ENCODE assay signal across 21 cellular contexts in the genomic region with DNA sequence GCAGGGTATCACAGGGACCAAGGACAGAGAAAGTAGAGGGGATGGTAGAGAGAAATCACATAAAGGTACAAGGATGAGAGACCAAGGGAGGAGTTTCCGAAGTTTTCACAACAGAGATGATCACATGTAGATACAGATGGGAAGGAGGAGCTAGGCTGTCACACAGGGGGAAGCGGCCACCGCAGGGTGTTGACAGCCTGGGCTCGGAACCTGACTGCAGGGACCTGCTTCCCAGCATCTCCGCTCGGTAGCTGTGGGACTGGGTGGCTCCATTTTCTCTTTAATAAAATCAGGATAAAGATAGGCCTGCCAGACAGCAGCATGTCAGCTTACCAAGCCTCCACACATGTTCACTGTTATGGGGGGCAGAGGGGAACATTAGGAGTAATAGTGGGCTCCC. TPM values are rescaled to one million over a fixed set of nuclear protein-coding genes. Genes with fewer than 3 reads are reported as not detected.
DNase-seq lines count a peak whose midpoint lies in the region; ATAC-seq and TF ChIP-seq lines count a peak whose summit lies in the region.
"Had no signal": no experiment of that assay in that cellular context is flagged by ENCODE, and none has a peak within 500 bp of the region (broad histone marks: within the 10 kb centered on the region; RNA-seq: fewer than 3 reads in every experiment).

No MANE protein-coding gene starts in this region.

- H3K9me3 ChIP-seq in neural cell (ENCODE audit: low read length) (no peaks in the 10 kb centered on the region), osteoblast (ENCODE audit: low read depth, low read length) (no peaks in the 10 kb centered on the region)
- H3K9me3 ChIP-seq: BLaER1 treated with 17β-estradiol and CSF1 and Interleukin-3, amounts not matched to agents 10 nM and 100 nM had no signal

- H3K9ac ChIP-seq in neural cell (ENCODE audit: low read length): no peak overlapping the region
- H3K9ac ChIP-seq: BLaER1 treated with 17β-estradiol and CSF1 and Interleukin-3, amounts not matched to agents 10 nM and 100 nM had no signal

- H3K4me1 ChIP-seq in osteoblast (ENCODE audit: insufficient read depth, low read length): peaks cover 14% of the 10 kb centered on the region

- H3K27ac ChIP-seq in neural cell (ENCODE audit: low read length): peak overlapping the region; percentile 97
- H3K27ac ChIP-seq in osteoblast (ENCODE audit: low read depth, low read length): no peak overlapping the region
- H3K27ac ChIP-seq: HL-60 had no signal

- no peak overlapping the region for H3K4me2 ChIP-seq in neural cell (ENCODE audit: low read length)
- H3K4me2 ChIP-seq in osteoblast (ENCODE audit: insufficient read depth, low read length): no peak overlapping the region

- no peaks in the 10 kb centered on the region for H3K9me3 Mint-ChIP-seq in T-helper 1 cell treated with Interleukin-12 subunit alpha and Interleukin-12 subunit beta and Interleukin-4 antibody, amounts not matched to agents 30 μg/mL and 1 μg/mL, for 36 hours
- H3K9me3 Mint-ChIP-seq in glutamatergic neuron (ENCODE audit: unreplicated experiment): peaks cover 2% of the 10 kb centered on the region
- no peaks in the 10 kb centered on the region for H3K9me3 Mint-ChIP-seq in activated T-helper 2 cell treated with anti-CD3 and anti-CD28 coated beads, Interferon-gamma antibody, Interleukin-2, Interleukin-4, amounts not matched to agents 10 μg/mL and 5 μg/mL and 100 μg/mL, durations not matched to agents 14 hours and 24 hours and 36 hours
- H3K9me3 Mint-ChIP-seq: CD8-positive, alpha-beta T cell; H9 had no signal

- no peak for ATAC-seq in HG03108 (IDR thresholded peaks at IDR 0.05; ENCODE audit: unreplicated experiment)
- ATAC-seq: CD8-positive, alpha-beta T cell; GM12878 had no signal

- peak overlapping the region; percentile 37 for H3K27ac Mint-ChIP-seq in T-helper 1 cell treated with Interleukin-12 subunit alpha and Interleukin-12 subunit beta and Interleukin-4 antibody, amounts not matched to agents 30 μg/mL and 1 μg/mL, for 36 hours
- H3K27ac Mint-ChIP-seq in glutamatergic neuron (ENCODE audit: unreplicated experiment): peak overlapping the region; percentile 13
- no peak overlapping the region for H3K27ac Mint-ChIP-seq in activated T-helper 2 cell treated with anti-CD3 and anti-CD28 coated beads, Interferon-gamma antibody, Interleukin-2, Interleukin-4, amounts not matched to agents 10 μg/mL and 5 μg/mL and 100 μg/mL, durations not matched to agents 14 hours and 24 hours and 36 hours
- H3K27ac Mint-ChIP-seq: CD8-positive, alpha-beta T cell; H9 had no signal

- TF ChIP-seq RAD21 in neural cell (conservative IDR thresholded peaks at IDR 0.05): no peak

- no peaks in the 10 kb centered on the region for H3K36me3 Mint-ChIP-seq in T-helper 1 cell treated with Interleukin-12 subunit alpha and Interleukin-12 subunit beta and Interleukin-4 antibody, amounts not matched to agents 30 μg/mL and 1 μg/mL, for 36 hours (ENCODE audit: low read depth)
- H3K36me3 Mint-ChIP-seq in glutamatergic neuron (ENCODE audit: unreplicated experiment): no peaks in the 10 kb centered on the region
- H3K36me3 Mint-ChIP-seq in activated T-helper 2 cell treated with anti-CD3 and anti-CD28 coated beads, Interferon-gamma antibody, Interleukin-2, Interleukin-4, amounts not matched to agents 10 μg/mL and 5 μg/mL and 100 μg/mL, durations not matched to agents 14 hours and 24 hours and 36 hours (ENCODE audit: low read depth): no peaks in the 10 kb centered on the region
- H3K36me3 Mint-ChIP-seq: CD8-positive, alpha-beta T cell had no signal

- H3K79me2 ChIP-seq in neural cell (replicated peaks; ENCODE audit: insufficient read depth, low read length) (no peaks in the 10 kb centered on the region), osteoblast (ENCODE audit: insufficient read depth, low read length) (no peaks in the 10 kb centered on the region)

- H2AFZ ChIP-seq in neural cell (ENCODE audit: low read depth, low read length) (no peak overlapping the region), osteoblast (ENCODE audit: low read length) (no peak overlapping the region)

- intact Hi-C loops in activated T-helper 2 cell treated with anti-CD3 and anti-CD28 coated beads, Interferon-gamma antibody, Interleukin-2, Interleukin-4, amounts not matched to agents 10 μg/mL and 5 μg/mL and 100 μg/mL, durations not matched to agents 14 hours and 24 hours and 36 hours (cut with micrococcal nuclease): no loop called here

- TF ChIP-seq EP300 in neural cell (conservative IDR thresholded peaks at IDR 0.05; ENCODE audit: poor library complexity, severe bottlenecking): no peak

- no peaks in the 10 kb centered on the region for H3K27me3 ChIP-seq in neural cell (ENCODE audit: insufficient read depth, low read depth, low read length)
- peaks cover 54% of the 10 kb centered on the region for H3K27me3 ChIP-seq in osteoblast (ENCODE audit: insufficient read depth, low read length)
- H3K27me3 ChIP-seq: BLaER1 treated with 17β-estradiol and CSF1 and Interleukin-3, amounts not matched to agents 10 nM and 100 nM had no signal

- no peaks in the 10 kb centered on the region for H4K20me1 ChIP-seq in neural cell (ENCODE audit: insufficient read depth)
- peaks cover 3% of the 10 kb centered on the region for H4K20me1 ChIP-seq in osteoblast (ENCODE audit: insufficient read depth, low read length)

- H3K9me2 ChIP-seq in neural cell (ENCODE audit: insufficient read depth, low read length): no peaks in the 10 kb centered on the region

- H3K36me3 ChIP-seq in neural cell (ENCODE audit: insufficient read depth, low read length): no peaks in the 10 kb centered on the region
- no peaks in the 10 kb centered on the region for H3K36me3 ChIP-seq in osteoblast (ENCODE audit: insufficient read depth, low read length)
- H3K36me3 ChIP-seq: BLaER1 treated with 17β-estradiol and CSF1 and Interleukin-3, amounts not matched to agents 10 nM and 100 nM had no signal

- TF ChIP-seq CTCF in glutamatergic neuron (IDR thresholded peaks at IDR 0.05; ENCODE audit: partially characterized antibody, unreplicated experiment) (no peak), neural cell (IDR thresholded peaks at IDR 0.05; ENCODE audit: poor library complexity, severe bottlenecking) (no peak), osteoblast (IDR thresholded peaks at IDR 0.05; ENCODE audit: extremely low read depth, low read depth, low read length) (no peak)

- no peak overlapping the region for H3K4me3 Mint-ChIP-seq in T-helper 1 cell treated with Interleukin-12 subunit alpha and Interleukin-12 subunit beta and Interleukin-4 antibody, amounts not matched to agents 30 μg/mL and 1 μg/mL, for 36 hours
- H3K4me3 Mint-ChIP-seq in glutamatergic neuron (ENCODE audit: unreplicated experiment): peak overlapping the region; percentile 34
- H3K4me3 Mint-ChIP-seq in activated T-helper 2 cell treated with anti-CD3 and anti-CD28 coated beads, Interferon-gamma antibody, Interleukin-2, Interleukin-4, amounts not matched to agents 10 μg/mL and 5 μg/mL and 100 μg/mL, durations not matched to agents 14 hours and 24 hours and 36 hours (ENCODE audit: low read depth): no peak overlapping the region
- H3K4me3 Mint-ChIP-seq: CD8-positive, alpha-beta T cell; H9 had no signal

- H3K4me1 Mint-ChIP-seq in T-helper 1 cell treated with Interleukin-12 subunit alpha and Interleukin-12 subunit beta and Interleukin-4 antibody, amounts not matched to agents 30 μg/mL and 1 μg/mL, for 36 hours (ENCODE audit: low read depth): no peaks in the 10 kb centered on the region
- peaks cover 19% of the 10 kb centered on the region for H3K4me1 Mint-ChIP-seq in glutamatergic neuron (ENCODE audit: low read depth, unreplicated experiment)
- H3K4me1 Mint-ChIP-seq in activated T-helper 2 cell treated with anti-CD3 and anti-CD28 coated beads, Interferon-gamma antibody, Interleukin-2, Interleukin-4, amounts not matched to agents 10 μg/mL and 5 μg/mL and 100 μg/mL, durations not matched to agents 14 hours and 24 hours and 36 hours (ENCODE audit: low read depth): no peaks in the 10 kb centered on the region

- H3K27me3 Mint-ChIP-seq in T-helper 1 cell treated with Interleukin-12 subunit alpha and Interleukin-12 subunit beta and Interleukin-4 antibody, amounts not matched to agents 30 μg/mL and 1 μg/mL, for 36 hours (ENCODE audit: low read depth): peaks cover 22% of the 10 kb centered on the region
- H3K27me3 Mint-ChIP-seq in glutamatergic neuron (ENCODE audit: unreplicated experiment): peaks cover 18% of the 10 kb centered on the region
- H3K27me3 Mint-ChIP-seq in activated T-helper 2 cell treated with anti-CD3 and anti-CD28 coated beads, Interferon-gamma antibody, Interleukin-2, Interleukin-4, amounts not matched to agents 10 μg/mL and 5 μg/mL and 100 μg/mL, durations not matched to agents 14 hours and 24 hours and 36 hours (ENCODE audit: low read depth): peaks cover 18% of the 10 kb centered on the region

- H3K4me3 ChIP-seq in neural cell (ENCODE audit: low read length) (no peak overlapping the region), osteoblast (ENCODE audit: insufficient read depth, low read length) (no peak overlapping the region)
- H3K4me3 ChIP-seq: BLaER1 treated with 17β-estradiol and CSF1 and Interleukin-3, amounts not matched to agents 10 nM and 100 nM; GM12878 had no signal

- DNase-seq in T-helper 1 cell: no peak
- DNase-seq in glutamatergic neuron: no peak
- no peak for DNase-seq in osteoblast (ENCODE audit: insufficient read length, low spot score, missing footprints)
- no peak for DNase-seq in activated T-helper 2 cell treated with anti-CD3 and anti-CD28 coated beads, Interferon-gamma antibody, Interleukin-2, Interleukin-4, amounts not matched to agents 10 μg/mL and 5 μg/mL and 100 μg/mL, durations not matched to agents 14 hours and 24 hours and 36 hours (ENCODE audit: low spot score)
- no peak for DNase-seq in germinal center (ENCODE audit: low spot score)
- DNase-seq: 8988T; Calu3; CD8-positive, alpha-beta T cell; DMS 273 treated with DMSO at 0.1 percent for 48 hours; DMS53; DND-41; EL; H9 had no signal

- H3F3A ChIP-seq in neural cell (ENCODE audit: insufficient read depth, low read length, poor library complexity, severe bottlenecking): no peaks in the 10 kb centered on the region

TF ChIP-seq in neural cell, 6 proteins besides CTCF, POLR2A, EP300 and RAD21:
- TF ChIP-seq EZH2 (IDR thresholded peaks at IDR 0.05; ENCODE audit: borderline replicate concordance, insufficient read depth, low read length, poor library complexity, severe bottlenecking) (no peak), MXI1 (conservative IDR thresholded peaks at IDR 0.05; ENCODE audit: poor library complexity, severe bottlenecking) (no peak)

RNA-seq across cellular contexts. Expression of gene CDCA8, which starts 32.3 kb away (rescaled TPM):
- total RNA-seq in glutamatergic neuron (ENCODE audit: unreplicated experiment) (10.4 TPM), osteoblast (1.5 and 1.8 TPM in 2 replicates)
- 0.72 and 1.0 TPM in 2 replicates for polyA plus RNA-seq in neural cell
- 0.24 and 1.0 TPM in 2 replicates for polyA minus RNA-seq in neural cell
- 41.2 TPM in 2 replicates for total RNA-seq in activated T-helper 2 cell treated with anti-CD3 and anti-CD28 coated beads, Interferon-gamma antibody, Interleukin-2, Interleukin-4, amounts not matched to agents 10 μg/mL and 5 μg/mL and 100 μg/mL, durations not matched to agents 14 hours and 24 hours and 36 hours

RNA-seq across cellular contexts. Expression of gene EPHA10, which starts 40.3 kb away (rescaled TPM):
- 4.8 TPM for total RNA-seq in glutamatergic neuron (ENCODE audit: unreplicated experiment)
- polyA plus RNA-seq in neural cell: 34.7 and 39.4 TPM in 2 replicates
- polyA minus RNA-seq in neural cell: 30.6 and 34.3 TPM in 2 replicates
- not detected in 2 replicates for total RNA-seq in osteoblast
- 0.21 TPM in 1 of 2 replicates, not detected in the other for total RNA-seq in activated T-helper 2 cell treated with anti-CD3 and anti-CD28 coated beads, Interferon-gamma antibody, Interleukin-2, Interleukin-4, amounts not matched to agents 10 μg/mL and 5 μg/mL and 100 μg/mL, durations not matched to agents 14 hours and 24 hours and 36 hours
- total RNA-seq: A673; CD8-positive, alpha-beta T cell; GM12878 had no signal
- polyA plus RNA-seq: AG04450 had no signal
